Comparison of ENCODE assay signal across 9 cellular contexts in the genomic region with DNA sequence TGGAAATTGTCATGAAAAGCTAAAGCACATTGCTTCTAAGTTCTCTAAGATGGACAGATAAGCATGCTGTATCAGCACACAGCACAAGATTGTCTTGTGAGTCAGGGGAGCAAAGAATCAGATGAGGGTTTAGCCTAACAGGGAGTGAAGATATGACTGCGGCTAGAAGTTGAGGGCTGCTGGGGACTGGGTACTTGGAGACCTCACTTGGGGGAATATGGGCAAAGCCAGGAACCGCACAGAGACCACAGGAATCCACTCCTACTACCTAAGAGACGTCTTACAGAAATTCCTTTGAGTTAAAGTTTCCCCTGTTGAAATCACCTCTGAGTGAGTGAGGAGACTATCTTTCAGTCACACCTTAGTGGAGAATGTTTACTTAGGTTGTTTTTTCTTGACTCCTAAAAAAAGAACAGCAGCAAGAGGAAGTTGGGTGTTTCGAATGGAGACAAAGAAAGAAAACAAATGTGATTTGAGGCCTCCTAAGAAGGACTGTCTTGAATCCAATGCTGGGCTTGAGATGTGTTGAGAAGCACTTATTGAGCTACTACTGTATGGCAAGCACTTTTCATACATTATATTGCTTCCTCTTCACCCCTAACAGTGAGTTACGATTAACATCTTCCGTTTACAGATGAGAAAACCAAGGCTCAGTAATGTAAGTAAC.
DNase-seq lines count a peak whose midpoint lies in the region; ATAC-seq and TF ChIP-seq lines count a peak whose summit lies in the region.
"Had no signal": no experiment of that assay in that cellular context is flagged by ENCODE, and none has a peak within 500 bp of the region (broad histone marks: within the 10 kb centered on the region; RNA-seq: fewer than 3 reads in every experiment).

No MANE protein-coding gene starts in this region.

- no peaks in the 10 kb centered on the region for H3K27me3 Mint-ChIP-seq in memory B cell
- no peaks in the 10 kb centered on the region for H3K27me3 Mint-ChIP-seq in H9 (ENCODE audit: low read depth)
- peaks cover 8% of the 10 kb centered on the region for H3K27me3 Mint-ChIP-seq in Caco-2 (ENCODE audit: insufficient read depth, unreplicated experiment)

- no peak overlapping the region for H2AK5ac ChIP-seq in H9 (ENCODE audit: insufficient read length, low read length)

- H3K9ac ChIP-seq in H9 (ENCODE audit: extremely low read depth, insufficient read length, low read length): no peak overlapping the region

- no peak overlapping the region for H3K18ac ChIP-seq in H9 (ENCODE audit: insufficient read length, low read depth, low read length)

- H2BK5ac ChIP-seq in H9 (ENCODE audit: insufficient read length, low read length): no peak overlapping the region

- no peak overlapping the region for H3K4me3 ChIP-seq in Caco-2 (ENCODE audit: low read depth, low read length)
- H3K4me3 ChIP-seq: SJSA1 had no signal

- no peak overlapping the region for H2AFZ ChIP-seq in H9 (ENCODE audit: low read length)

- no peak overlapping the region for H3K56ac ChIP-seq in H9 (ENCODE audit: insufficient read length, low read depth, low read length)

- H3K9me3 ChIP-seq in H9 (ENCODE audit: control insufficient read depth, low read depth, low read length) (no peaks in the 10 kb centered on the region), Caco-2 (no peaks in the 10 kb centered on the region)
- H3K9me3 ChIP-seq: SJSA1 had no signal

- TF ChIP-seq CTCF in H9 (conservative IDR thresholded peaks at IDR 0.05): no peak
- no peak for TF ChIP-seq CTCF in Caco-2 (IDR thresholded peaks at IDR 0.05; ENCODE audit: insufficient read depth in 1 of 2, low read depth in 1 of 2, low read length in 1 of 2, severe bottlenecking in 1 of 2, unreplicated experiment in 1 of 2)

- no peaks in the 10 kb centered on the region for H3K79me1 ChIP-seq in H9 (ENCODE audit: insufficient read depth, low read depth, low read length, poor library complexity, severe bottlenecking)

- H3K4me2 ChIP-seq in H9 (ENCODE audit: insufficient read depth, insufficient read length, low read length): no peak overlapping the region

- no peak overlapping the region for H2BK12ac ChIP-seq in H9 (ENCODE audit: insufficient read length, low read depth, low read length)

- intact Hi-C loops in Caco-2 (cut with micrococcal nuclease; ENCODE audit: unreplicated experiment): no loop called here

- H3K27ac Mint-ChIP-seq in memory B cell (peak overlapping the region; percentile 98), H9 (no peak overlapping the region), Caco-2 (ENCODE audit: unreplicated experiment) (no peak overlapping the region)

- H3K9me3 Mint-ChIP-seq in memory B cell (no peaks in the 10 kb centered on the region), H9 (no peaks in the 10 kb centered on the region), Caco-2 (ENCODE audit: unreplicated experiment) (no peaks in the 10 kb centered on the region)

- POLR2A ChIA-PET in Caco-2 (lab: Charles Lee): no interaction called here

- TF ChIP-seq POLR2A in GM19193 (IDR thresholded peaks at IDR 0.05; ENCODE audit: extremely low read depth, insufficient read depth, insufficient read length): peak; percentile 28

- no peaks in the 10 kb centered on the region for H3K79me2 ChIP-seq in H9 (ENCODE audit: insufficient read depth, low read length)

- H4K20me1 ChIP-seq in H9 (ENCODE audit: control insufficient read depth, insufficient read depth, insufficient read length): no peaks in the 10 kb centered on the region

- H3K4me1 Mint-ChIP-seq in memory B cell: peaks cover 76% of the 10 kb centered on the region
- no peaks in the 10 kb centered on the region for H3K4me1 Mint-ChIP-seq in H9
- no peaks in the 10 kb centered on the region for H3K4me1 Mint-ChIP-seq in Caco-2 (ENCODE audit: low read depth, unreplicated experiment)

- H2BK15ac ChIP-seq in H9 (ENCODE audit: low read depth, low read length): no peak overlapping the region

- no peak overlapping the region for H4K5ac ChIP-seq in H9 (ENCODE audit: insufficient read length, low read depth, low read length)

- H3K4me3 Mint-ChIP-seq in memory B cell (peak overlapping the region; percentile 57), H9 (no peak overlapping the region), Caco-2 (ENCODE audit: unreplicated experiment) (no peak overlapping the region)

- H3T11ph ChIP-seq in H9 (ENCODE audit: low read length): no peak overlapping the region

- ATAC-seq in HG03175 (IDR thresholded peaks at IDR 0.05; ENCODE audit: unreplicated experiment) (peak; percentile 32), memory B cell (ENCODE audit: low read depth) (peak; percentile 36)

- no CpG with 5 or more reads among the region's 6 CpGs for WGBS in H9 (ENCODE audit: extremely low coverage, insufficient read length, low lambda C conversion rate)

- no peak overlapping the region for H4K91ac ChIP-seq in H9 (ENCODE audit: insufficient read length, low read depth, low read length)

- H3K36me3 Mint-ChIP-seq in memory B cell (peaks cover 4% of the 10 kb centered on the region), H9 (ENCODE audit: insufficient read depth in 1 of 3, low read depth in 3 of 3) (no peaks in the 10 kb centered on the region; a peak in 1 of 7 replicates), Caco-2 (ENCODE audit: insufficient read depth, unreplicated experiment) (no peaks in the 10 kb centered on the region)

- H4K8ac ChIP-seq in H9 (replicated peaks; ENCODE audit: insufficient read length, low read depth, low read length): no peak overlapping the region

- H3K23ac ChIP-seq in H9 (ENCODE audit: insufficient read length, low read depth, low read length): no peak overlapping the region

- no TSS peak for BruUV-seq in Caco-2 (replicated peaks; lab: Mats Ljungman, UMichigan)

- H2BK20ac ChIP-seq in H9 (ENCODE audit: low read depth, low read length, poor library complexity, severe bottlenecking): no peak overlapping the region

- H3K27me3 ChIP-seq in H9 (ENCODE audit: insufficient read depth, low read length) (no peaks in the 10 kb centered on the region), Caco-2 (replicated peaks; ENCODE audit: control insufficient read depth, insufficient read depth, low read length) (no peaks in the 10 kb centered on the region)
- H3K27me3 ChIP-seq: SJSA1 had no signal

- H3K4me1 ChIP-seq in H9 (ENCODE audit: insufficient read depth, low read length): no peaks in the 10 kb centered on the region
- no peaks in the 10 kb centered on the region for H3K4me1 ChIP-seq in Caco-2

- no peak overlapping the region for H3K4ac ChIP-seq in H9 (ENCODE audit: low read depth, low read length)

- no peak overlapping the region for H3K27ac ChIP-seq in H9 (ENCODE audit: insufficient read length, low read depth, low read length)
- H3K27ac ChIP-seq: SJSA1 had no signal

- H3K23me2 ChIP-seq in H9 (ENCODE audit: insufficient read length, low read depth, low read length, poor library complexity, severe bottlenecking): no peaks in the 10 kb centered on the region

- CTCF ChIA-PET in Caco-2 (lab: Charles Lee): no interaction called here

- no peak overlapping the region for H2BK120ac ChIP-seq in H9 (ENCODE audit: low read depth, low read length, poor library complexity, severe bottlenecking)

- peak; percentile 43 for DNase-seq in activated CD4-positive, alpha-beta T cell treated with anti-CD3 and anti-CD28 coated beads, Interleukin-2, amount 50 U/mL, for 1 hour
- no peak for DNase-seq in memory B cell (ENCODE audit: low spot score in 2 of 2)
- no peak for DNase-seq in hippocampal formation (lab: John Stamatoyannopoulos, UW)
- DNase-seq in cerebellum (ENCODE audit: low spot score): no peak
- DNase-seq in H9: no peak
- DNase-seq in Caco-2: no peak

- no peak overlapping the region for H3K14ac ChIP-seq in H9 (ENCODE audit: insufficient read depth, low read length)

- H3K36me3 ChIP-seq in Caco-2 (ENCODE audit: control insufficient read depth, insufficient read depth, low read length): no peaks in the 10 kb centered on the region
- H3K36me3 ChIP-seq: SJSA1 had no signal
